ENCODE assay signal across 26 cellular contexts in the genomic region with DNA sequence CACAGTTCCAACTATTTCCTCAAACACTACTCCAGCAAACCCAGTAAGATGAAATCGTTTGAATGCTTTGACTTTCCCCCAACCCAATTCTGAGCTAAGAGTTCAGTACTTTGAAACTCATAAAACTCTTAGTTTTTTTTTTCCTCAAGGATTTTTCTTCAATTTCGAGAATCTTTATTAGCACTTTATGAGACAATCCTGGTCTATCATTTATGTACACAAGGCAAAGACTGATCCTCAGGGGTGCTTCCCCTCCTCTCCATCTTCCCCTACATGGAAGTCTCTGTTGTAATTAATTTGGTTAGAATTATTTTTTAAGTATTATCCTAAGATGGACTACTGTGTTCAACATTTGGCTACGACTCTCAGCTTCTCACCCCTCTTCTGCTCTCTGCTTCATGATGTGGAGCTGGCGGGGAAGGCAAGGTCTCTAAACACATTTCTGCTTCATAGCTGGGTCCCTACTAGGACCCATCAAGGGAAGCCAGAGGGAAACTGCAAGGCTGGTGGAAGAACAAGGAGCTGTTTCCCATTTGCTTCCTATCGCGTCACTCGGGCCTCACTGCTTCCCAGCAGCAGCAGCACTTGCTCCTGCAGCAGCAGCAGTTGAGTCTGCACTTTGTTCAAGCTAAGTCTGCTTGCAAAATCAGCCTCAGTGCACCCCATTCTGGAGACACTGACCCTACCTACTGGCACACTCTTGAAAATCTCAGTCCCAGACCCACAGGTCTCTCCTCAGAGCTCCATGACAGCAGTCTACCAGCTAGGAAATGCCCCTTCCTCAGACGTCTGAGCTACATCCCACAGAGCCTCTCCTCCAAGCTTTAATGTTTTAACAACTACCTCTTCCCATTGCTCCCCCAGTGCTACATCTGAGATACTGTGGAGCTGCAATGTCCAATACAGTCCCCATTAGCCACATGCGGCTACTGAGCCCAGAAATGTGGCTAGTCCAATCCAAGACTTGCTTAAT.
DNase-seq lines count a peak whose midpoint lies in the region; ATAC-seq and TF ChIP-seq lines count a peak whose summit lies in the region.
"Had no signal": no experiment of that assay in that cellular context is flagged by ENCODE, and none has a peak within 500 bp of the region (broad histone marks: within the 10 kb centered on the region; RNA-seq: fewer than 3 reads in every experiment).

No MANE protein-coding gene starts in this region.

- H3K36me3 Mint-ChIP-seq in naive thymus-derived CD4-positive, alpha-beta T cell, result peaks cover 0 to 37% (median 20%) of the 10 kb centered on the region in 5 donors

- no peak for TF ChIP-seq CTCF in HEK293 (tag by site-specific recombination; IDR thresholded peaks at IDR 0.05)
- TF ChIP-seq CTCF in left lung (IDR thresholded peaks at IDR 0.05), result no peak

- POLR2A ChIA-PET in HEK293 (lab: Yijun Ruan, JAX), result no interaction called here
- POLR2A ChIA-PET in naive thymus-derived CD4-positive, alpha-beta T cell (lab: Charles Lee), result interaction anchor here (0.6 kb wide), 1 partner anchor 37 kb away, joined by 3 read pairs; no protein-coding TSS in a partner anchor

- H3K9me3 ChIP-seq in HEK293 (ENCODE audit: control insufficient read depth, insufficient read depth, low read depth, low read length), result no peaks in the 10 kb centered on the region
- no peaks in the 10 kb centered on the region for H3K9me3 ChIP-seq in left lung
- no peaks in the 10 kb centered on the region for H3K9me3 ChIP-seq in naive thymus-derived CD4-positive, alpha-beta T cell (ENCODE audit: control insufficient read depth in 2 of 3, low read length in 3 of 3)
- H3K9me3 ChIP-seq: colonic mucosa, HAP-1, heart right ventricle, lower lobe of right lung, ovary had no signal

- peaks cover 12% of the 10 kb centered on the region for H3K4me1 ChIP-seq in HEK293 (ENCODE audit: control insufficient read depth, insufficient read depth, low read length)
- H3K4me1 ChIP-seq in left lung, result no peaks in the 10 kb centered on the region
- no peaks in the 10 kb centered on the region for H3K4me1 ChIP-seq in naive thymus-derived CD4-positive, alpha-beta T cell (ENCODE audit: control insufficient read depth in 2 of 2, insufficient read depth in 2 of 2, low read length in 2 of 2)
- H3K4me1 ChIP-seq: colonic mucosa, lower lobe of right lung had no signal

- peaks cover 0 to 47% (median 33%) of the 10 kb centered on the region in 7 donors for H3K4me1 Mint-ChIP-seq in naive thymus-derived CD4-positive, alpha-beta T cell

- intact Hi-C loops in left lung (cut with DNase I), result no loop called here
- intact Hi-C loops in naive thymus-derived CD4-positive, alpha-beta T cell (cut with micrococcal nuclease), result no loop called here

- no peaks in the 10 kb centered on the region for H3K27me3 ChIP-seq in left lung
- H3K27me3 ChIP-seq in naive thymus-derived CD4-positive, alpha-beta T cell (ENCODE audit: control insufficient read depth in 2 of 2, insufficient read depth in 2 of 2, low read length in 2 of 2), result no peaks in the 10 kb centered on the region
- H3K27me3 ChIP-seq: colonic mucosa, heart right ventricle, ovary had no signal

- no peak overlapping the region for H3K4me3 ChIP-seq in HEK293 (ENCODE audit: low read depth, low read length)
- no peak overlapping the region for H3K4me3 ChIP-seq in left lung
- no peak overlapping the region for H3K4me3 ChIP-seq in naive thymus-derived CD4-positive, alpha-beta T cell (ENCODE audit: low read length)
- H3K4me3 ChIP-seq: colonic mucosa, HAP-1, heart right ventricle, lower lobe of right lung, ovary had no signal

- peak; percentile 8 for DNase-seq in cerebellar cortex (ENCODE audit: low spot score)
- no peak for DNase-seq in left lung
- peak; percentile 9 for DNase-seq in putamen (ENCODE audit: low spot score)
- no peak for DNase-seq in stimulated activated CD4-positive, alpha-beta T cell treated with anti-CD3 and anti-CD28 coated beads, Interleukin-4, amount 100 ng/mL, for 4 hours
- DNase-seq in naive thymus-derived CD4-positive, alpha-beta T cell, result no peak
- DNase-seq: activated CD4-positive, alpha-beta T cell treated with anti-CD3 and anti-CD28 coated beads, Interleukin-2, amount 50 U/mL, for 4 hours; activated CD8-positive, alpha-beta memory T cell treated with anti-CD3 and anti-CD28 coated beads, Interleukin-2, amount 50 U/mL, for 48 hours; activated effector memory CD4-positive, alpha-beta T cell treated with Interleukin-2 at 50 U/mL for 16 hours; activated naive CD8-positive, alpha-beta T cell treated with anti-CD3 and anti-CD28 coated beads, Interleukin-2, amount 50 U/mL, for 24 hours; CD4-positive, CD25-positive, alpha-beta regulatory T cell; colonic mucosa; DMS 273 treated with DMSO at 0.1 percent for 48 hours; heart right ventricle; KBM-7; lower lobe of right lung; MM.1S; NCI-H146; NCI-H2171 treated with DMSO at 0.1 percent for 48 hours; NCI-H526; ovary; RPMI8226; WERI-Rb-1 had no signal

- no peaks in the 10 kb centered on the region for H3K27me3 Mint-ChIP-seq in naive thymus-derived CD4-positive, alpha-beta T cell
- H3K27me3 Mint-ChIP-seq: activated naive CD8-positive, alpha-beta T cell treated with anti-CD3 and anti-CD28 coated beads, Interleukin-2, amount 50 U/mL, for 24 hours; CD4-positive, CD25-positive, alpha-beta regulatory T cell had no signal

- no peak overlapping the region for H3K4me3 Mint-ChIP-seq in naive thymus-derived CD4-positive, alpha-beta T cell
- H3K4me3 Mint-ChIP-seq: activated naive CD8-positive, alpha-beta T cell treated with anti-CD3 and anti-CD28 coated beads, Interleukin-2, amount 50 U/mL, for 24 hours; CD4-positive, CD25-positive, alpha-beta regulatory T cell had no signal

- H3K27ac ChIP-seq in HEK293 (ENCODE audit: extremely low read depth, low read depth, low read length) (no peak overlapping the region), left lung (no peak overlapping the region)
- no peak overlapping the region for H3K27ac ChIP-seq in naive thymus-derived CD4-positive, alpha-beta T cell (ENCODE audit: low read depth, low read length)
- H3K27ac ChIP-seq: colonic mucosa, heart right ventricle, lower lobe of right lung, ovary, WERI-Rb-1 had no signal

- ATAC-seq in left lung (peak; percentile 22), GM18520 (IDR thresholded peaks at IDR 0.05; ENCODE audit: unreplicated experiment) (no peak)
- no peak for ATAC-seq in naive thymus-derived CD4-positive, alpha-beta T cell
- ATAC-seq: activated naive CD8-positive, alpha-beta T cell treated with anti-CD3 and anti-CD28 coated beads, Interleukin-2, amount 50 U/mL, for 24 hours; lower lobe of right lung; sciatic nerve had no signal

- H3K9me3 Mint-ChIP-seq in naive thymus-derived CD4-positive, alpha-beta T cell, result peaks cover 0 to 6% (median 0%) of the 10 kb centered on the region in 11 donors

- H3K27ac Mint-ChIP-seq in naive thymus-derived CD4-positive, alpha-beta T cell, result no peak overlapping the region
- H3K27ac Mint-ChIP-seq: activated naive CD8-positive, alpha-beta T cell treated with anti-CD3 and anti-CD28 coated beads, Interleukin-2, amount 50 U/mL, for 24 hours had no signal

- CTCF ChIA-PET in HEK293 (lab: Yijun Ruan, JAX), result interaction anchor here (0.6 kb wide), 2 partner anchors 31 to 1024 kb away, joined by 3 read pairs; no protein-coding TSS in a partner anchor
- CTCF ChIA-PET in naive thymus-derived CD4-positive, alpha-beta T cell (lab: Charles Lee), result no interaction called here

- H3K36me3 ChIP-seq in HEK293 (ENCODE audit: control insufficient read depth in 2 of 2, insufficient read depth in 1 of 2, low read length in 2 of 2), result no peaks in the 10 kb centered on the region
- H3K36me3 ChIP-seq in left lung, result no peaks in the 10 kb centered on the region
- no peaks in the 10 kb centered on the region for H3K36me3 ChIP-seq in naive thymus-derived CD4-positive, alpha-beta T cell (ENCODE audit: control insufficient read depth in 2 of 3, insufficient read depth in 3 of 3, low read length in 3 of 3)
- H3K36me3 ChIP-seq: colonic mucosa, HAP-1, heart right ventricle, lower lobe of right lung, ovary, WERI-Rb-1 had no signal

TF ChIP-seq in HEK293, 187 proteins besides CTCF, POLR2A, EP300 and RAD21:
- TF ChIP-seq OSR2 (tag by site-specific recombination; IDR thresholded peaks at IDR 0.05), result peak; percentile 59
- TF ChIP-seq ZNF133 (tag by site-specific recombination; IDR thresholded peaks at IDR 0.05), result no peak

Comparison
In these comparisons a context has a peak if more than half of its experiments do, and no peak if none do; other contexts are left out.
1. DNase-seq: peak in cerebellar cortex (single experiment) and putamen (single experiment); none in left lung (0 of 2), stimulated activated CD4-positive, alpha-beta T cell treated with anti-CD3 and anti-CD28 coated beads, Interleukin-4, amount 100 ng/mL, for 4 hours (0 of 2) and naive thymus-derived CD4-positive, alpha-beta T cell (0 of 9).